In the genomic region with DNA sequence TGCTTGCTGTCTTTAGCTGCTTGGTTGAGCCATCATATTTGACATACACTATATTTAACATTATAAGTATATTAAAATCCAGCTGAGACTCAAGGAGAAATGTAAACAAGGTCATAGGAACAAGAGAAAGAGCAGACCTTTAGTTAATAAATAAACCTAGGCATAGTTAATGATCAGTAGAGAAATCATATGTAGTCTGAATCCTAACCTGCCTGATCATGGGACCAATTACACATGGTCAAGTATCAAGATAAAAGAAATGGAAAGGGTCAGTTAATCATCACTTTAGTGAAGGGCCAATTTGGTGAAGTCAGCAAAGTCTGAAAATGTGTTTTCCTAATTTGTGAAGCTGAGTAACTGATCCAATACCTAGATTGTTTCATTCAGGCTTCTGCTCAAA, we compare ENCODE assay signal across 25 cellular contexts. TPM values are rescaled to one million over a fixed set of nuclear protein-coding genes. Genes with fewer than 3 reads are reported as not detected.
"Had no signal": no experiment of that assay in that cellular context is flagged by ENCODE, and none has a peak within 500 bp of the region (broad histone marks: within the 10 kb centered on the region; RNA-seq: fewer than 3 reads in every experiment).

No MANE protein-coding gene starts in this region.

- H3K27ac ChIP-seq: breast epithelium, esophagus squamous epithelium, heart left ventricle, upper lobe of right lung had no signal

- H3K36me3 ChIP-seq: breast epithelium, esophagus squamous epithelium, heart left ventricle, upper lobe of right lung had no signal

- ATAC-seq: activated T-cell treated with anti-CD3 and anti-CD28 coated beads, Interleukin-2, amount 50 U/mL, for 4 hours; heart left ventricle; natural killer cell treated with Interleukin-12 subunit alpha and Interleukin-12 subunit beta and Interleukin-15 and Interleukin-18, amount 100 ng/mL, for 72 hours; stimulated activated naive CD8-positive, alpha-beta T cell treated with anti-CD3 and anti-CD28 coated beads, Interleukin-15, Interleukin-2, amounts not matched to agents 100 U/mL and 50 U/mL, for 24 hours; upper lobe of right lung had no signal

- H3K4me3 Mint-ChIP-seq: activated CD4-positive, alpha-beta memory T cell treated with anti-CD3 and anti-CD28 coated beads for 36 hours; activated naive CD8-positive, alpha-beta T cell treated with anti-CD3 and anti-CD28 coated beads, Interleukin-2, amount 10 ng/mL, durations not matched to agents 7 days and 5 days; activated T-cell treated with anti-CD3 and anti-CD28 coated beads, Interleukin-2, amount 50 U/mL, for 4 hours; natural killer cell treated with Interleukin-12 subunit alpha and Interleukin-12 subunit beta and Interleukin-15 and Interleukin-18, amount 100 ng/mL, for 72 hours; T-helper 2 cell treated with Interferon-gamma antibody and Interleukin-4, amounts not matched to agents 5 μg/mL and 100 μg/mL, for 36 hours had no signal

- H3K27ac Mint-ChIP-seq: activated CD4-positive, alpha-beta memory T cell treated with anti-CD3 and anti-CD28 coated beads for 36 hours; activated naive CD8-positive, alpha-beta T cell treated with anti-CD3 and anti-CD28 coated beads, Interleukin-2, amount 10 ng/mL, durations not matched to agents 7 days and 5 days; natural killer cell treated with Interleukin-12 subunit alpha and Interleukin-12 subunit beta and Interleukin-15 and Interleukin-18, amount 100 ng/mL, for 72 hours; T-helper 2 cell treated with Interferon-gamma antibody and Interleukin-4, amounts not matched to agents 5 μg/mL and 100 μg/mL, for 36 hours had no signal

- H3K4me1 Mint-ChIP-seq: activated naive CD8-positive, alpha-beta T cell treated with anti-CD3 and anti-CD28 coated beads, Interleukin-2, amount 10 ng/mL, durations not matched to agents 7 days and 5 days had no signal

- H3K9me3 ChIP-seq: breast epithelium, esophagus squamous epithelium, heart left ventricle, upper lobe of right lung had no signal

- FAIRE-seq: endometrium, keratinocyte had no signal

- DNase-seq: activated CD4-positive, alpha-beta memory T cell treated with anti-CD3 and anti-CD28 coated beads for 36 hours; activated CD4-positive, alpha-beta T cell treated with anti-CD3 and anti-CD28 coated beads for 1 hour; activated gamma-delta T cell treated with Interleukin-2 at 50 U/mL for 16 hours; activated naive CD8-positive, alpha-beta T cell treated with anti-CD3 and anti-CD28 coated beads, Interleukin-2, amount 10 ng/mL, durations not matched to agents 7 days and 5 days; activated T-cell treated with anti-CD3 and anti-CD28 coated beads, Interleukin-2, amount 50 U/mL, for 4 hours; anterior cingulate cortex; esophagus squamous epithelium; foreskin fibroblast; heart left ventricle; stimulated activated CD4-positive, alpha-beta T cell treated with anti-CD3 and anti-CD28 coated beads, Interleukin-4, amount 100 ng/mL, for 1 hour; stimulated activated CD8-positive, alpha-beta memory T cell treated with anti-CD3 and anti-CD28 coated beads, Interleukin-4, amount 100 ng/mL, for 48 hours; stimulated activated naive CD8-positive, alpha-beta T cell treated with anti-CD3 and anti-CD28 coated beads, Interleukin-15, Interleukin-2, amounts not matched to agents 100 U/mL and 50 U/mL, for 24 hours; SW 1271; upper lobe of right lung had no signal

- H3K4me3 ChIP-seq: breast epithelium, esophagus squamous epithelium, heart left ventricle, upper lobe of right lung had no signal

- H3K9me3 Mint-ChIP-seq: activated CD4-positive, alpha-beta memory T cell treated with anti-CD3 and anti-CD28 coated beads for 36 hours; activated naive CD8-positive, alpha-beta T cell treated with anti-CD3 and anti-CD28 coated beads, Interleukin-2, amount 10 ng/mL, durations not matched to agents 7 days and 5 days; activated T-cell treated with anti-CD3 and anti-CD28 coated beads, Interleukin-2, amount 50 U/mL, for 4 hours; natural killer cell treated with Interleukin-12 subunit alpha and Interleukin-12 subunit beta and Interleukin-15 and Interleukin-18, amount 100 ng/mL, for 72 hours; T-helper 2 cell treated with Interferon-gamma antibody and Interleukin-4, amounts not matched to agents 5 μg/mL and 100 μg/mL, for 36 hours had no signal

- H3K36me3 Mint-ChIP-seq: activated CD4-positive, alpha-beta memory T cell treated with anti-CD3 and anti-CD28 coated beads for 36 hours; activated naive CD8-positive, alpha-beta T cell treated with anti-CD3 and anti-CD28 coated beads, Interleukin-2, amount 10 ng/mL, durations not matched to agents 7 days and 5 days; natural killer cell treated with Interleukin-12 subunit alpha and Interleukin-12 subunit beta and Interleukin-15 and Interleukin-18, amount 100 ng/mL, for 72 hours had no signal

- H3K27me3 ChIP-seq: breast epithelium, esophagus squamous epithelium, heart left ventricle, upper lobe of right lung had no signal

- H3K4me1 ChIP-seq: breast epithelium, esophagus squamous epithelium, heart left ventricle, upper lobe of right lung had no signal

RNA-seq across cellular contexts. Expression of a gene that starts 7.5 kb away (rescaled TPM):
- total RNA-seq: activated CD4-positive, alpha-beta memory T cell treated with anti-CD3 and anti-CD28 coated beads for 36 hours; activated naive CD8-positive, alpha-beta T cell treated with anti-CD3 and anti-CD28 coated beads, Interleukin-2, amount 10 ng/mL, durations not matched to agents 7 days and 5 days; activated T-cell treated with anti-CD3 and anti-CD28 coated beads, Interleukin-2, amount 50 U/mL, for 4 hours; breast epithelium; chondrocyte; dermis microvascular lymphatic vessel endothelial cell; esophagus squamous epithelium; heart left ventricle; lung microvascular endothelial cell; natural killer cell treated with Interleukin-12 subunit alpha and Interleukin-12 subunit beta and Interleukin-15 and Interleukin-18, amount 100 ng/mL, for 72 hours; omental fat pad; pulmonary artery endothelial cell; temporal lobe; upper lobe of right lung had no signal
- polyA plus RNA-seq: heart left ventricle, keratinocyte had no signal
